In the genomic region with DNA sequence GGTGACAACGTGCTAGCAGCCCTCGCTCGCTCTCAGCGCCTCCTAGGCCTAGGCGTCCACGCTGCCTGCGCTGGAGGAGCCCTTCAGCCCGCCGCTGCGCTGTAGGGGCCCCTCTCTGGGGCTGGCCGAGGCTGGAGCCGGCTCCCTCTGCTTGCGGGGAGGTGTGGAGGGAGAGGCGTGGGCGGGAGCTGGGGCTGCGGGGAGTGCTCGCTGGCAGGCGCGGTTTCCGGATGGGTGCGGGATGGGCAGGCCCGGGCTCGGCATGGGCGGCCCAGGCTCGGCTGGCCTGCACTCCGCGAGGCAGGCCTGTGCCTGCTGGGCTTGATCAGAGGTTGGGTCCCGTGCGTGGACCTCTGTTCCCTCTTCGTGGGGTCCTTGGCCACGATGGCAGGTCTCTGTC, we compare ENCODE assay signal across 31 cellular contexts.
"Had no signal": no experiment of that assay in that cellular context is flagged by ENCODE, and none has a peak within 500 bp of the region (broad histone marks: within the 10 kb centered on the region; RNA-seq: fewer than 3 reads in every experiment).

No MANE protein-coding gene starts in this region.

- H3K27ac Mint-ChIP-seq: dendritic cell treated with granulocyte-macrophage colony-stimulating factor and Interleukin-4, amounts not matched to agents 40 ng/mL and 50 ng/mL, for 4 days; endodermal cell; memory B cell; mesothelial cell of epicardium; naive B cell; natural killer cell treated with Interleukin-12 subunit alpha and Interleukin-12 subunit beta and Interleukin-15 and Interleukin-18, amount 100 ng/mL, for 72 hours; progenitor cell of endocrine pancreas had no signal

- DNase-seq: colonic mucosa; effector CD8-positive, alpha-beta T cell; endodermal cell; foreskin fibroblast; heart left ventricle; left cardiac atrium; naive B cell; right lobe of liver; small intestine; stimulated activated CD4-positive, alpha-beta T cell treated with anti-CD3 and anti-CD28 coated beads, Interleukin-12 subunit alpha, Interleukin-12 subunit beta, amount 100 ng/mL, for 4 hours; stimulated activated CD4-positive, alpha-beta T cell treated with anti-CD3 and anti-CD28 coated beads, Interleukin-1b, Interleukin-23, amount 100 ng/mL, for 48 hours; stimulated activated CD4-positive, alpha-beta T cell treated with anti-CD3 and anti-CD28 coated beads, Interleukin-4, amount 100 ng/mL, for 1 hour; stimulated activated CD8-positive, alpha-beta memory T cell treated with anti-CD3 and anti-CD28 coated beads, Interleukin-4, amount 100 ng/mL, for 48 hours; stimulated activated naive CD4-positive, alpha-beta T cell treated with Interleukin-2 at 50 U/mL for 16 hours; transverse colon had no signal

- ATAC-seq: esophagus mucosa; gastroesophageal sphincter; heart left ventricle; left cardiac atrium; left lung; mucosa of descending colon; natural killer cell treated with Interleukin-12 subunit alpha and Interleukin-12 subunit beta and Interleukin-15 and Interleukin-18, amount 100 ng/mL, for 72 hours; pancreas had no signal

- H3K36me3 Mint-ChIP-seq: memory B cell, mesothelial cell of epicardium, naive B cell had no signal

- H3K4me1 Mint-ChIP-seq: memory B cell, naive B cell, neural crest cell had no signal

- H3K9me3 Mint-ChIP-seq: endodermal cell, mesothelial cell of epicardium, neural crest cell had no signal

- H3K9me3 ChIP-seq: colonic mucosa, gastroesophageal sphincter, heart left ventricle, neutrophil, pancreas, right lobe of liver, transverse colon, vagina had no signal

- H3K4me3 ChIP-seq: colonic mucosa, gastroesophageal sphincter, heart left ventricle, hepatocyte, left lung, lung, mucosa of descending colon, pancreas, right lobe of liver, transverse colon, vagina had no signal

- H3K27me3 ChIP-seq: colonic mucosa, gastroesophageal sphincter, heart left ventricle, hepatocyte, left lung, neutrophil, pancreas, right lobe of liver, transverse colon, vagina had no signal

- H3K27ac ChIP-seq: colonic mucosa, epithelial cell of prostate, gastroesophageal sphincter, heart left ventricle, hepatocyte, left lung, neutrophil, pancreas, right lobe of liver, transverse colon, vagina had no signal

- H3K4me1 ChIP-seq: colonic mucosa, gastroesophageal sphincter, heart left ventricle, left lung, pancreas, transverse colon, vagina had no signal

- H3K36me3 ChIP-seq: colonic mucosa, gastroesophageal sphincter, heart left ventricle, left lung, neutrophil, pancreas, right lobe of liver, transverse colon, vagina had no signal

- H3K27me3 Mint-ChIP-seq: dendritic cell treated with granulocyte-macrophage colony-stimulating factor and Interleukin-4, amounts not matched to agents 40 ng/mL and 50 ng/mL, for 4 days; memory B cell; naive B cell; natural killer cell treated with Interleukin-12 subunit alpha and Interleukin-12 subunit beta and Interleukin-15 and Interleukin-18, amount 100 ng/mL, for 72 hours; progenitor cell of endocrine pancreas had no signal

- H3K4me3 Mint-ChIP-seq: dendritic cell treated with granulocyte-macrophage colony-stimulating factor and Interleukin-4, amounts not matched to agents 40 ng/mL and 50 ng/mL, for 4 days; endodermal cell; memory B cell; mesothelial cell of epicardium; natural killer cell treated with Interleukin-12 subunit alpha and Interleukin-12 subunit beta and Interleukin-15 and Interleukin-18, amount 100 ng/mL, for 72 hours; neural crest cell had no signal
